9 cellular contexts compared by ENCODE assay signal in genomic region chr2:200377774-200378336, GRCh38.
A peak's percentile ranks its signal among the peaks of the same experiment; 100 is the strongest.
DNase-seq lines count a peak whose midpoint lies in the region; ATAC-seq, FAIRE-seq and TF ChIP-seq lines count a peak whose summit lies in the region.
"Had no signal": no experiment of that assay in that cellular context is flagged by ENCODE, and none has a peak within 500 bp of the region (broad histone marks: within the 10 kb centered on the region; RNA-seq: fewer than 3 reads in every experiment).

No MANE protein-coding gene starts in this region.

- TF ChIP-seq RAD21 in A549 (conservative IDR thresholded peaks at IDR 0.05 in 1 of 2, IDR thresholded peaks at IDR 0.05 in 1 of 2) = no peak
- TF ChIP-seq RAD21 in IMR-90 (IDR thresholded peaks at IDR 0.05; ENCODE audit: low read length) = no peak
- TF ChIP-seq RAD21 in H1 (IDR thresholded peaks at IDR 0.05 in 1 of 2, conservative IDR thresholded peaks at IDR 0.05 in 1 of 2; ENCODE audit: low read depth in 2 of 2, low read length in 2 of 2) = no peak

- TF ChIP-seq POLR2A in A549 (IDR thresholded peaks at IDR 0.05; ENCODE audit: low read length) (no peak), IMR-90 (IDR thresholded peaks at IDR 0.05; ENCODE audit: low read depth, low read length) (no peak), H1 (IDR thresholded peaks at IDR 0.05; ENCODE audit: control extremely low read depth in 1 of 2, low read depth in 2 of 2, low read length in 2 of 2) (no peak)

- POLR2A ChIA-PET in A549 (lab: Yijun Ruan, JAX) (no interaction called here), IMR-90 (lab: Charles Lee; ENCODE audit: unreplicated experiment) (no interaction called here), H1 (lab: Charles Lee; ENCODE audit: partially characterized antibody) (no interaction called here)

- H3K27me3 ChIP-seq in IMR-90 (ENCODE audit: control insufficient read depth, insufficient read depth, low read length) = no peaks in the 10 kb centered on the region
- no peaks in the 10 kb centered on the region for H3K27me3 ChIP-seq in H1 (replicated peaks in 1 of 4; ENCODE audit: control insufficient read depth in 3 of 4, extremely low read depth in 1 of 4, insufficient read depth in 3 of 4, low read length in 3 of 4)
- no peaks in the 10 kb centered on the region for H3K27me3 ChIP-seq in muscle layer of colon (ENCODE audit: control insufficient read depth in 1 of 2, insufficient read depth in 2 of 2, low read length in 2 of 2)

- dilution Hi-C loops in IMR-90 (cut with HindIII; ENCODE audit: low sequenced_read_pairs, unreplicated experiment) = no loop called here

- TF ChIP-seq CTCF in A549 (IDR thresholded peaks at IDR 0.05) (no peak), IMR-90 (conservative IDR thresholded peaks at IDR 0.05; ENCODE audit: low read depth, low read length) (no peak), H1 (IDR thresholded peaks at IDR 0.05; ENCODE audit: control extremely low read depth in 1 of 3, insufficient read depth in 1 of 3, low read depth in 1 of 3, low read length in 3 of 3) (no peak)

- H3K23ac ChIP-seq in IMR-90 (ENCODE audit: low read depth, low read length) (peak overlapping the region; percentile 87), H1 (ENCODE audit: insufficient read length) (no peak overlapping the region)

- peaks cover 7% of the 10 kb centered on the region; the same call in 1 of the 2 replicates for H4K20me1 ChIP-seq in IMR-90 (ENCODE audit: insufficient read depth, low read length)
- no peaks in the 10 kb centered on the region for H4K20me1 ChIP-seq in H1 (replicated peaks in 1 of 2; ENCODE audit: control insufficient read depth in 1 of 2, insufficient read depth in 2 of 2, low read length in 2 of 2)

- no peaks in the 10 kb centered on the region for H3K9me3 ChIP-seq in A549
- H3K9me3 ChIP-seq in IMR-90 (ENCODE audit: control insufficient read depth, insufficient read depth, low read length) = no peaks in the 10 kb centered on the region
- H3K9me3 ChIP-seq in H1 (ENCODE audit: insufficient read depth in 2 of 2, low read depth in 1 of 2, low read length in 1 of 2) = no peaks in the 10 kb centered on the region
- H3K9me3 ChIP-seq in muscle layer of colon (ENCODE audit: low read length) = no peaks in the 10 kb centered on the region

- FAIRE-seq in A549 (lab: Jason Lieb, UNC) (no peak), H1 (lab: Jason Lieb, UNC) (no peak)

- no TSS peak for BruUV-seq in IMR-90 (replicated peaks; lab: Mats Ljungman, UMichigan)

- H2AFZ ChIP-seq in IMR-90 (replicated peaks; ENCODE audit: low read length, poor library complexity) (peak overlapping the region; percentile 44), H1 (ENCODE audit: low read length) (no peak overlapping the region)

- H2BK15ac ChIP-seq in IMR-90 (ENCODE audit: low read depth, low read length) = peak overlapping the region; percentile 31; the same call in 1 of the 3 replicates
- H2BK15ac ChIP-seq in H1 (ENCODE audit: low read length) = no peak overlapping the region

- H3K4me3 ChIP-seq in A549 (no peak overlapping the region), IMR-90 (ENCODE audit: insufficient read depth, low read depth, low read length) (no peak overlapping the region), H1 (ENCODE audit: extremely low read depth in 1 of 4, insufficient read depth in 2 of 4, low read depth in 3 of 4, low read length in 4 of 4) (no peak overlapping the region), muscle layer of colon (ENCODE audit: low read depth in 1 of 2, low read length in 2 of 2) (no peak overlapping the region)

- H3K4me1 ChIP-seq in A549 = peaks cover 82% of the 10 kb centered on the region
- peaks cover 43% of the 10 kb centered on the region for H3K4me1 ChIP-seq in IMR-90 (ENCODE audit: control insufficient read depth, insufficient read depth, low read length)
- peaks cover 15 to 44% (median 36%) of the 10 kb centered on the region in 4 experiments for H3K4me1 ChIP-seq in H1 (replicated peaks in 1 of 4; ENCODE audit: control insufficient read depth in 3 of 4, insufficient read depth in 4 of 4, low read length in 3 of 4)
- H3K4me1 ChIP-seq in muscle layer of colon (ENCODE audit: insufficient read depth, low read length) = peaks cover 68% of the 10 kb centered on the region

- peak overlapping the region; percentile 56 for H3K18ac ChIP-seq in IMR-90 (ENCODE audit: low read depth, low read length)
- H3K18ac ChIP-seq in H1 (ENCODE audit: extremely low read depth, low read length) = no peak overlapping the region

- H2BK20ac ChIP-seq in IMR-90 (ENCODE audit: low read depth, low read length) (peak overlapping the region; percentile 80), H1 (ENCODE audit: low read length) (no peak overlapping the region)

- DNase-seq in A549 (ENCODE audit: low read depth in 1 of 2, low spot score in 1 of 2) (peak in 1 of 2 experiments; percentile 25), IMR-90 (no peak), H1 (ENCODE audit: low read depth in 1 of 2, low spot score in 2 of 2) (no peak), superior temporal gyrus (ENCODE audit: extremely low spot score) (no peak)
- no peak for DNase-seq in activated naive CD4-positive, alpha-beta T cell treated with anti-CD3 and anti-CD28 coated beads, Interleukin-2, amount 50 U/mL, for 72 hours (ENCODE audit: low spot score in 2 of 2)

- no peaks in the 10 kb centered on the region for H3K23me2 ChIP-seq in H1 (ENCODE audit: low read depth, low read length)

- peaks cover 41% of the 10 kb centered on the region for H3K9me1 ChIP-seq in IMR-90 (ENCODE audit: insufficient read depth, low read length)

- H3K27ac Mint-ChIP-seq in activated naive CD4-positive, alpha-beta T cell treated with anti-CD3 and anti-CD28 coated beads, Interleukin-2, amount 50 U/mL, for 72 hours = no peak overlapping the region

- peak overlapping the region; percentile 82 for H3K14ac ChIP-seq in IMR-90 (replicated peaks; ENCODE audit: low read depth, low read length)
- no peak overlapping the region for H3K14ac ChIP-seq in H1 (ENCODE audit: insufficient read length)

- no peaks in the 10 kb centered on the region for H3K9me3 Mint-ChIP-seq in activated naive CD4-positive, alpha-beta T cell treated with anti-CD3 and anti-CD28 coated beads, Interleukin-2, amount 50 U/mL, for 72 hours

- CTCF ChIA-PET in A549 (lab: Yijun Ruan, JAX) = interaction anchor here (1.1 kb wide), 1 partner anchor 9 kb away, joined by 3 read pairs; no protein-coding TSS in a partner anchor
- CTCF ChIA-PET in IMR-90 (lab: Yijun Ruan, JAX) = no interaction called here
- CTCF ChIA-PET in H1 (lab: Charles Lee; ENCODE audit: partially characterized antibody) = interaction anchor here (1.1 to 1.8 kb wide), 8 partner anchors 9 to 392 kb away, joined by 3 to 7 read pairs (median 4); no protein-coding TSS in a partner anchor

- no peak for TF ChIP-seq EP300 in A549 (IDR thresholded peaks at IDR 0.05)
- no peak for TF ChIP-seq EP300 in H1 (IDR thresholded peaks at IDR 0.05; ENCODE audit: borderline replicate concordance in 1 of 2, low read depth in 2 of 2, low read length in 2 of 2)

- H2AK5ac ChIP-seq in IMR-90 (ENCODE audit: low read depth, low read length) = peak overlapping the region; percentile 95
- no peak overlapping the region for H2AK5ac ChIP-seq in H1 (ENCODE audit: low read depth, low read length)

- H3K36me3 ChIP-seq in IMR-90 (ENCODE audit: control insufficient read depth, insufficient read depth, low read length) (peaks cover 4% of the 10 kb centered on the region), H1 (ENCODE audit: control insufficient read depth in 2 of 4, insufficient read depth in 4 of 4, low read length in 3 of 4) (no peaks in the 10 kb centered on the region; a peak in 1 of 8 replicates), muscle layer of colon (ENCODE audit: insufficient read depth, low read length) (no peaks in the 10 kb centered on the region)

- peaks cover 0 to 6% of the 10 kb centered on the region in 2 donors for H3K36me3 Mint-ChIP-seq in activated naive CD4-positive, alpha-beta T cell treated with anti-CD3 and anti-CD28 coated beads, Interleukin-2, amount 50 U/mL, for 72 hours

- H3K9ac ChIP-seq in IMR-90 (ENCODE audit: low read depth, low read length) = peak overlapping the region; percentile 29; the same call in 1 of the 2 replicates
- no peak overlapping the region for H3K9ac ChIP-seq in H1 (replicated peaks in 1 of 4; ENCODE audit: extremely low read depth in 1 of 4, low read depth in 3 of 4, low read length in 3 of 4)
- H3K9ac ChIP-seq in muscle layer of colon (ENCODE audit: low read length) = no peak overlapping the region

- peak overlapping the region; percentile 59 for H2AK9ac ChIP-seq in IMR-90 (replicated peaks; ENCODE audit: low read depth, low read length, poor library complexity)

- peak overlapping the region; percentile 55; the same call in 1 of the 2 replicates for H2BK12ac ChIP-seq in H1 (ENCODE audit: low read depth, low read length)

- in situ Hi-C loops in IMR-90 (cut with MboI; ENCODE audit: low sequenced_read_pairs) = no loop called here

- peak overlapping the region; percentile 93 for H4K91ac ChIP-seq in IMR-90 (ENCODE audit: insufficient read depth, low read depth, low read length)
- H4K91ac ChIP-seq in H1 (replicated peaks; ENCODE audit: insufficient read length, low read length) = no peak overlapping the region

- H3K4me2 ChIP-seq in A549 = peak overlapping the region; percentile 55
- peak overlapping the region; percentile 77 for H3K4me2 ChIP-seq in IMR-90 (ENCODE audit: low read depth, low read length)
- peak overlapping the region in 1 of 2 experiments; percentile 70; a peak in 1 of 4 replicates for H3K4me2 ChIP-seq in H1 (ENCODE audit: insufficient read depth in 1 of 2, low read depth in 2 of 2, low read length in 2 of 2)

- H4K5ac ChIP-seq in IMR-90 (ENCODE audit: low read depth, low read length) = peak overlapping the region; percentile 62
- no peak overlapping the region for H4K5ac ChIP-seq in H1 (ENCODE audit: insufficient read length, low read depth, low read length)

- H3K27ac ChIP-seq in A549 (peak overlapping the region; percentile 42 to 70; a peak in 5 of 6 replicates), IMR-90 (ENCODE audit: insufficient read depth, low read length) (peak overlapping the region; percentile 77), H1 (ENCODE audit: low read depth, low read length) (no peak overlapping the region; the same call in 1 of the 2 replicates), muscle layer of colon (ENCODE audit: low read depth, low read length) (peak overlapping the region; percentile 63)
- H3K27ac ChIP-seq: C4-2B had no signal

- H2BK5ac ChIP-seq in IMR-90 (ENCODE audit: low read depth, low read length, poor library complexity, severe bottlenecking) (peak overlapping the region; percentile 95), H1 (ENCODE audit: low read depth, low read length) (no peak overlapping the region)

- intact Hi-C loops in IMR-90 (cut with micrococcal nuclease) = loop anchor here (5.0 kb wide), 1 partner anchor 71 kb away; the partner anchor contains the start of gene SPATS2L

- 50% methylated on average over 4 of the region's 4 CpGs for WGBS in A549 (ENCODE audit: missing lambda C conversion rate)
- 88% methylated on average over 1 of the region's 4 CpGs; no CpG with 5 or more reads in 1 of the 2 experiments for WGBS in IMR-90 (ENCODE audit: extremely low coverage in 2 of 2, insufficient read length in 1 of 2), 2 experiments
- 77% methylated on average over 4 of the region's 4 CpGs; no CpG with 5 or more reads in 1 of the 2 experiments for WGBS in H1 (ENCODE audit: extremely low coverage in 1 of 2, insufficient coverage in 1 of 2, insufficient read length in 1 of 2, insufficient replicate concordance in 2 of 2, low coverage in 1 of 2, low lambda C conversion rate in 2 of 2, missing lambda C conversion rate in 1 of 2), 2 experiments

- peak overlapping the region; percentile 67 for H2BK120ac ChIP-seq in IMR-90 (ENCODE audit: low read depth, low read length)
- no peak overlapping the region for H2BK120ac ChIP-seq in H1 (replicated peaks; ENCODE audit: low read depth, low read length)

- peak overlapping the region; percentile 88 to 95; a peak in 3 of 4 replicates for H4K8ac ChIP-seq in IMR-90 (ENCODE audit: low read depth in 2 of 2, low read length in 2 of 2)
- no peak overlapping the region for H4K8ac ChIP-seq in H1 (ENCODE audit: extremely low read depth, insufficient read depth, low read length)

- peak overlapping the region; percentile 89 for H3K4ac ChIP-seq in IMR-90 (ENCODE audit: low read depth, low read length)
- H3K4ac ChIP-seq in H1 (replicated peaks; ENCODE audit: insufficient read length, low read depth, low read length) = no peak overlapping the region

- ATAC-seq in A549 = peak in 1 of 2 experiments; percentile 69; a peak in 4 of 6 replicates
- no peak for ATAC-seq in IMR-90 (ENCODE audit: low read depth)
- ATAC-seq in activated naive CD4-positive, alpha-beta T cell treated with anti-CD3 and anti-CD28 coated beads, Interleukin-2, amount 50 U/mL, for 72 hours = no peak
- ATAC-seq in HG02610 (IDR thresholded peaks at IDR 0.05; ENCODE audit: unreplicated experiment) = no peak
- ATAC-seq in GM18517 (IDR thresholded peaks at IDR 0.05; ENCODE audit: unreplicated experiment) = no peak

- peaks cover 54 to 82% of the 10 kb centered on the region in 2 experiments for H3K79me1 ChIP-seq in IMR-90 (ENCODE audit: low read depth in 1 of 2, low read length in 2 of 2)
- peaks cover 5% of the 10 kb centered on the region; the same call in 1 of the 2 replicates for H3K79me1 ChIP-seq in H1 (ENCODE audit: low read depth, low read length)

- H3K56ac ChIP-seq in IMR-90 (ENCODE audit: extremely low read depth, insufficient read depth, low read length) (peak overlapping the region; percentile 16; the same call in 1 of the 2 replicates), H1 (replicated peaks; ENCODE audit: insufficient read length, low read depth, low read length) (no peak overlapping the region)

- H3K79me2 ChIP-seq in H1 (ENCODE audit: control insufficient read depth in 1 of 2, insufficient read depth in 2 of 2, low read length in 2 of 2) = peaks cover 0 to 96% of the 10 kb centered on the region in 2 experiments; a peak in 3 of 4 replicates
